21 cellular contexts compared by ENCODE assay signal in the genomic region with DNA sequence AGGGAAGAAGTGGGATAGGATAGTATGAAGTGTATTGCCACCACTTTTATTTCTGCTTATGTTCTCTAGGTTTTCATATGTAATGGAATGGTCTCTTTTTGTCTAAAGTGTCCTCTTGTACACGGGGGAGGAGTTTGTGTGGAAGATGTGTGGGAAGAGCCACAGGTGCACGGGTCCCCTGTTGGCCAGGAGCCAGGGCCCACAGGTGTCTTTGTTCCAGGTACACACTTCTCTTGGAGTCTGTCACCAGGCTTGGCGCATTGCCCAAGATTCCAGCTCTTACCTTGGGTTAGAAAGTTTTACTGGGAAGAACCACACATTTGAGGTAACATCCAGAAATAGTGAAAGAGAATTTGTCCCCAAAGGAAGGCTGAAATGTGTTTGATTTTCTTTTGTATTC. TPM values are rescaled to one million over a fixed set of nuclear protein-coding genes. Genes with fewer than 3 reads are reported as not detected.
A peak's percentile ranks its signal among the peaks of the same experiment; 100 is the strongest.
DNase-seq lines count a peak whose midpoint lies in the region; ATAC-seq, FAIRE-seq and TF ChIP-seq lines count a peak whose summit lies in the region.
"Had no signal": no experiment of that assay in that cellular context is flagged by ENCODE, and none has a peak within 500 bp of the region (broad histone marks: within the 10 kb centered on the region; RNA-seq: fewer than 3 reads in every experiment).

No MANE protein-coding gene starts in this region.

- in situ Hi-C loops in K562 (cut with MboI), result no loop called here

- no peaks in the 10 kb centered on the region; the same call in 1 of the 3 replicates for H3K36me3 ChIP-seq in K562 (ENCODE audit: control insufficient read depth, insufficient read depth, low read length)
- no peaks in the 10 kb centered on the region for H3K36me3 ChIP-seq in psoas muscle (ENCODE audit: insufficient read depth in 1 of 2, low read depth in 1 of 2)
- no peaks in the 10 kb centered on the region for H3K36me3 ChIP-seq in gastroesophageal sphincter
- H3K36me3 ChIP-seq: SJSA1 had no signal

- no peaks in the 10 kb centered on the region for H3K27me3 ChIP-seq in K562 (ENCODE audit: control insufficient read depth in 2 of 2, insufficient read depth in 2 of 2, low read length in 2 of 2)
- no peaks in the 10 kb centered on the region for H3K27me3 ChIP-seq in psoas muscle (ENCODE audit: insufficient read depth in 3 of 3, low read length in 2 of 3)
- H3K27me3 ChIP-seq in gastroesophageal sphincter, result no peaks in the 10 kb centered on the region
- H3K27me3 ChIP-seq: SJSA1 had no signal

- no peak overlapping the region for H3K4me2 ChIP-seq in K562 (ENCODE audit: insufficient read depth, low read length)

- H3K4me3 ChIP-seq in K562, result no peak overlapping the region
- no peak overlapping the region for H3K4me3 ChIP-seq in psoas muscle
- H3K4me3 ChIP-seq in gastroesophageal sphincter, result no peak overlapping the region
- H3K4me3 ChIP-seq: GM12878, SJSA1 had no signal

- peaks cover 12% of the 10 kb centered on the region for H4K20me1 ChIP-seq in K562 (replicated peaks; ENCODE audit: control insufficient read depth, insufficient read depth, low read length)

- H2AFZ ChIP-seq in K562 (ENCODE audit: low read depth, low read length), result no peak overlapping the region

- no peak overlapping the region for H3K9ac ChIP-seq in K562 (ENCODE audit: insufficient read depth in 1 of 2, low read depth in 2 of 2, low read length in 2 of 2)

- no peak for TF ChIP-seq EP300 in K562 (IDR thresholded peaks at IDR 0.05; ENCODE audit: low read length)
- no peak for TF ChIP-seq EP300 in gastroesophageal sphincter (IDR thresholded peaks at IDR 0.05)

- intact Hi-C loops in K562 (cut with micrococcal nuclease) (no loop called here), psoas muscle (cut with DNase I) (no loop called here)

- no peak for TF ChIP-seq CTCF in K562 (IDR thresholded peaks at IDR 0.05 in 2 of 3, conservative IDR thresholded peaks at IDR 0.05 in 1 of 3; ENCODE audit: insufficient read depth in 2 of 3, low read depth in 1 of 3, low read length in 3 of 3)
- TF ChIP-seq CTCF in psoas muscle (IDR thresholded peaks at IDR 0.05), result no peak
- TF ChIP-seq CTCF in gastroesophageal sphincter (IDR thresholded peaks at IDR 0.05), result no peak
- TF ChIP-seq CTCF in RWPE1 (conservative IDR thresholded peaks at IDR 0.05; ENCODE audit: low read depth), result no peak

- CTCF ChIA-PET in K562 (lab: Yijun Ruan, JAX; ENCODE audit: low intra/inter-chr PET ratio) (no interaction called here), RWPE1 (lab: Yijun Ruan, JAX) (no interaction called here)

- BruUV-seq in K562 (replicated peaks; lab: Mats Ljungman, UMichigan), result no TSS peak

- DNase-seq in NCI-H2029 treated with DMSO at 0.1 percent for 48 hours (lab: John Stamatoyannopoulos, UW) (peak; percentile 19), NCI-H2029 (lab: John Stamatoyannopoulos, UW) (no peak), NCI-H146 (lab: John Stamatoyannopoulos, UW) (peak; percentile 77), K562 (ENCODE audit: extremely low read depth in 1 of 4, low spot score in 3 of 4) (no peak), psoas muscle (no peak), hepatic stellate cell (ENCODE audit: low spot score) (no peak), RWPE1 (ENCODE audit: low spot score) (no peak)
- DNase-seq: activated CD4-positive, alpha-beta T cell treated with anti-CD3 and anti-CD28 coated beads for 36 hours; activated naive CD4-positive, alpha-beta T cell treated with anti-CD3 and anti-CD28 coated beads, Interleukin-2, amount 10 ng/mL, durations not matched to agents 7 days and 5 days; CD4-positive, alpha-beta memory T cell; cortex of kidney; KG1; NCI-H1436; stimulated activated naive CD4-positive, alpha-beta T cell treated with Interleukin-2 at 50 U/mL for 16 hours; T-helper 9 cell had no signal

- FAIRE-seq in K562 (lab: Jason Lieb, UNC), result no peak
- FAIRE-seq: astrocyte, frontal cortex, GM12878 had no signal

- TF ChIP-seq POLR2A in K562 (conservative IDR thresholded peaks at IDR 0.05) (no peak), gastroesophageal sphincter (IDR thresholded peaks at IDR 0.05) (no peak)

- H3K9me3 ChIP-seq in K562 (replicated peaks; ENCODE audit: control insufficient read depth, insufficient read depth, low read depth, low read length) (no peaks in the 10 kb centered on the region), psoas muscle (no peaks in the 10 kb centered on the region), gastroesophageal sphincter (no peaks in the 10 kb centered on the region)
- H3K9me3 ChIP-seq: SJSA1 had no signal

- no peak for ATAC-seq in K562
- no peak for ATAC-seq in psoas muscle
- ATAC-seq in gastroesophageal sphincter, result no peak
- ATAC-seq: activated CD4-positive, alpha-beta T cell treated with anti-CD3 and anti-CD28 coated beads for 36 hours had no signal

- POLR2A ChIA-PET in K562 (lab: Yijun Ruan, JAX), result interaction anchor here (0.6 to 24.8 kb wide), 4 partner anchors 4 to 584 kb away, joined by 3 to 383 read pairs (median 194); partner anchors contain the start of gene TENT5C
- POLR2A ChIA-PET in RWPE1 (lab: Yijun Ruan, JAX; ENCODE audit: low non-redundant PET), result no interaction called here

- H3K9me1 ChIP-seq in K562 (ENCODE audit: control insufficient read depth, insufficient read depth, low read length), result peaks cover 3% of the 10 kb centered on the region

- peaks cover 29 to 70% of the 10 kb centered on the region in 2 experiments for H3K4me1 ChIP-seq in K562 (replicated peaks in 1 of 2; ENCODE audit: control insufficient read depth in 2 of 2, insufficient read depth in 2 of 2, low read length in 2 of 2)
- H3K4me1 ChIP-seq in psoas muscle, result peaks cover 52% of the 10 kb centered on the region
- H3K4me1 ChIP-seq in gastroesophageal sphincter, result peaks cover 0 to 46% (median 0%) of the 10 kb centered on the region in 3 donors

- WGBS in K562 (ENCODE audit: insufficient coverage, low coverage, missing lambda C conversion rate), result 42% methylated on average over 3 of the region's 3 CpGs
- WGBS in psoas muscle, 3 donors, result 77 to 82% (median 81%) methylated on average over 3 of the region's 3 CpGs
- 72% methylated on average over 3 of the region's 3 CpGs; no CpG with 5 or more reads in 1 of the 2 donors for WGBS in gastroesophageal sphincter (ENCODE audit: low coverage in 1 of 2), 2 donors

- H3K27ac ChIP-seq in K562 (ENCODE audit: extremely low read depth, low read depth, low read length) (no peak overlapping the region), psoas muscle (peak overlapping the region; percentile 33), gastroesophageal sphincter (no peak overlapping the region), RWPE1 (no peak overlapping the region)
- H3K27ac ChIP-seq: epithelial cell of prostate, SJSA1 had no signal

- TF ChIP-seq RAD21 in K562 (CRISPR knock-in tag; conservative IDR thresholded peaks at IDR 0.05 in 1 of 2, IDR thresholded peaks at IDR 0.05 in 1 of 2), result no peak

- peaks cover 83% of the 10 kb centered on the region for H3K79me2 ChIP-seq in K562 (ENCODE audit: control insufficient read depth, insufficient read depth, low read length)

TF ChIP-seq in K562, 482 proteins besides CTCF, POLR2A, EP300 and RAD21:
- TF ChIP-seq SIN3B (IDR thresholded peaks at IDR 0.05; ENCODE audit: low read depth) (no peak), ZNF197 (CRISPR knock-in tag; IDR thresholded peaks at IDR 0.05; ENCODE audit: low read depth) (no peak), PURB (CRISPR knock-in tag; IDR thresholded peaks at IDR 0.05; ENCODE audit: low read depth) (no peak), NFIC (IDR thresholded peaks at IDR 0.05) (peak; percentile 90)

RNA-seq across cellular contexts. Expression of gene TENT5C, which starts 10.5 kb away (rescaled TPM):
- 12.1 and 13.3 TPM in 2 replicates for total RNA-seq in K562 (2011; cell fraction: chromatin; rRNA removed; ENCODE audit: low replicate concordance)
- total RNA-seq in K562 (2011; cell fraction: nucleolus; rRNA removed), result 8.7 and 8.8 TPM in 2 replicates
- total RNA-seq in K562 (2011; cell fraction: nucleoplasm; rRNA removed), result 11.4 and 17.1 TPM in 2 replicates
- total RNA-seq in K562 (2014; rRNA removed) (1.8 and 3.6 TPM in 2 replicates), K562 (2014; rRNA removed; fragmentation: Illumina TruSeq; extraction: Trizol) (4.5 and 5.2 TPM in 2 replicates), K562 (2015; rRNA removed; fragmentation: Illumina TruSeq; extraction: Trizol) (2.5 and 2.8 TPM in 2 replicates), K562 (2021) (7.1 and 7.7 TPM in 2 replicates), psoas muscle (10 to 100 TPM in 3 of 4 donors, 1 to 10 TPM in 1; 3.1 to 31.4 (median 15.9) TPM), gastroesophageal sphincter (1 to 10 TPM; 1.5 to 6.1 (median 3.2) TPM)
- polyA plus RNA-seq in K562 (2011; rRNA removed) (7.7 and 8.2 TPM in 2 replicates), K562 (2014; fragmentation: Illumina TruSeq; extraction: Trizol) (3.4 and 4.0 TPM in 2 replicates), K562 (2014; fragmentation: Nextera tagmentation; extraction: Ambion mirVana) (1 to 10 TPM; 3.8 to 5.0 TPM), K562 (2014; rRNA removed) (2.8 and 2.9 TPM in 2 replicates), psoas muscle (1 to 10 TPM; 1.5 to 9.7 (median 2.7) TPM)
- polyA plus RNA-seq in K562 (2011; cell fraction: cytosol; rRNA removed), result 4.5 and 7.5 TPM in 2 replicates
- polyA plus RNA-seq in K562 (2011; cell fraction: nucleus; rRNA removed), result 3.9 and 5.1 TPM in 2 replicates
- polyA plus RNA-seq in K562 (2012), result 2.4 and 3.7 TPM in 2 replicates
- polyA minus RNA-seq in K562 (2011; rRNA and poly(A)+ RNA removed), result 26.9 and 28.8 TPM in 2 replicates
- 11.0 and 11.5 TPM in 2 replicates for polyA minus RNA-seq in K562 (2011; cell fraction: cytosol; rRNA and poly(A)+ RNA removed)
- 7.1 and 12.4 TPM in 2 replicates for polyA minus RNA-seq in K562 (2011; cell fraction: nucleus; rRNA and poly(A)+ RNA removed)

Comparison
In these comparisons a context has a peak if more than half of its experiments do, and no peak if none do; other contexts are left out.
1. DNase-seq: peak in NCI-H2029 treated with DMSO at 0.1 percent for 48 hours (single experiment) and NCI-H146 (single experiment); none in NCI-H2029 (single experiment), K562 (0 of 4), psoas muscle (0 of 2), hepatic stellate cell (single experiment) and RWPE1 (single experiment).